10 cellular contexts compared by ENCODE assay signal in the genomic region with DNA sequence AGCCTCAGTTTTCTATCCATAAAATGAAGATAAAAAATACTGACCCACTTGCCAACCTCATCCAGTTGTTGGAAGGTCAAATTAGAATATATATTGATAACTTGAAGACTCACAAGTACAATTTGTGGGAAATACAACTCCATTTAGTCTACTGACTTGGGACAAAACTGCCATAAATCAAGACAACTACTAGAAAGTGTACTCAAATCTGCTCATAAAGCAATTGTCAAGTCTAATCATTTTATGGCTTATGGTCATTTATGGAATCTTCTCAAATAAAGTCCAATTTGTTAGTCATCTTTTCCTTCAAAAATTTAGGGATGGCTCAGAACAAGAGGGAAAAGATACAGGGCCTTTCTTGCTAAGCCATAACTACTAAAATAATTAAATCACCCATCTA. TPM values are rescaled to one million over a fixed set of nuclear protein-coding genes. Genes with fewer than 3 reads are reported as not detected.
DNase-seq lines count a peak whose midpoint lies in the region; ATAC-seq, FAIRE-seq and TF ChIP-seq lines count a peak whose summit lies in the region.
"Had no signal": no experiment of that assay in that cellular context is flagged by ENCODE, and none has a peak within 500 bp of the region (broad histone marks: within the 10 kb centered on the region; RNA-seq: fewer than 3 reads in every experiment).

No MANE protein-coding gene starts in this region.

- DNase-seq in A673 (ENCODE audit: low spot score) (no peak), HL-60 (ENCODE audit: low read depth in 1 of 2, low spot score in 1 of 2) (no peak), RKO (ENCODE audit: low spot score) (no peak), endothelial cell (ENCODE audit: low spot score) (no peak), D721Med (ENCODE audit: insufficient read length, low spot score) (no peak), DMS 273 (lab: John Stamatoyannopoulos, UW; ENCODE audit: unreplicated experiment) (no peak)
- DNase-seq in central memory CD8-positive, alpha-beta T cell (ENCODE audit: low spot score in 2 of 2): no peak
- no peak for DNase-seq in naive thymus-derived CD8-positive, alpha-beta T cell
- DNase-seq: EL, NCI-H1105 had no signal

- peaks cover 59% of the 10 kb centered on the region for H3K4me1 Mint-ChIP-seq in central memory CD8-positive, alpha-beta T cell
- peaks cover 29 to 59% (median 39%) of the 10 kb centered on the region in 4 donors for H3K4me1 Mint-ChIP-seq in naive thymus-derived CD8-positive, alpha-beta T cell
- peaks cover 51% of the 10 kb centered on the region for H3K4me1 Mint-ChIP-seq in endothelial cell (ENCODE audit: unreplicated experiment)

- H3K36me3 ChIP-seq in A673 (ENCODE audit: insufficient read depth, low read length, poor library complexity, severe bottlenecking): peaks cover 29% of the 10 kb centered on the region

- no peak for FAIRE-seq in D721Med (lab: Jason Lieb, UNC)

- CTCF ChIA-PET in A673 (lab: Charles Lee): no interaction called here

- peak overlapping the region; percentile 89 for H3K4me3 Mint-ChIP-seq in central memory CD8-positive, alpha-beta T cell
- peak overlapping the region; percentile 89 to 100 (median 98) for H3K4me3 Mint-ChIP-seq in naive thymus-derived CD8-positive, alpha-beta T cell
- no peak overlapping the region for H3K4me3 Mint-ChIP-seq in endothelial cell (ENCODE audit: unreplicated experiment)

- peaks cover 72% of the 10 kb centered on the region for H3K4me1 ChIP-seq in A673 (ENCODE audit: insufficient read depth, low read length, poor library complexity, severe bottlenecking)

- H3K27ac ChIP-seq in A673 (ENCODE audit: low read depth, low read length, poor library complexity, severe bottlenecking): no peak overlapping the region
- H3K27ac ChIP-seq in HL-60 (replicated peaks): peak overlapping the region; percentile 52; the same call in 1 of the 2 replicates

- H3K4me3 ChIP-seq in A673 (ENCODE audit: low read depth, low read length, poor library complexity, severe bottlenecking) (peak overlapping the region; percentile 6), HL-60 (replicated peaks; ENCODE audit: insufficient read depth, low read length) (no peak overlapping the region; the same call in 1 of the 2 replicates)

- TF ChIP-seq CTCF in A673 (conservative IDR thresholded peaks at IDR 0.05; ENCODE audit: low read depth, low read length) (no peak), HL-60 (IDR thresholded peaks at IDR 0.05; ENCODE audit: insufficient read depth, low read length) (no peak), endothelial cell (IDR thresholded peaks at IDR 0.05; ENCODE audit: unreplicated experiment) (no peak), D721Med (IDR thresholded peaks at IDR 0.05; ENCODE audit: insufficient read depth, missing control alignments) (no peak)

- H3K27ac Mint-ChIP-seq in central memory CD8-positive, alpha-beta T cell (ENCODE audit: low read depth): peak overlapping the region; percentile 99
- peak overlapping the region; percentile 89 to 100 (median 99) for H3K27ac Mint-ChIP-seq in naive thymus-derived CD8-positive, alpha-beta T cell
- H3K27ac Mint-ChIP-seq in endothelial cell (ENCODE audit: unreplicated experiment): no peak overlapping the region

- H3K36me3 Mint-ChIP-seq in central memory CD8-positive, alpha-beta T cell (ENCODE audit: insufficient read depth): peaks cover 80% of the 10 kb centered on the region
- peaks cover 55 to 80% (median 64%) of the 10 kb centered on the region in 3 donors for H3K36me3 Mint-ChIP-seq in naive thymus-derived CD8-positive, alpha-beta T cell
- peaks cover 25% of the 10 kb centered on the region for H3K36me3 Mint-ChIP-seq in endothelial cell (ENCODE audit: low read depth, unreplicated experiment)

- ATAC-seq in central memory CD8-positive, alpha-beta T cell (replicated peaks; ENCODE audit: extremely low read depth, poor library complexity, severe bottlenecking): no peak
- ATAC-seq in naive thymus-derived CD8-positive, alpha-beta T cell: no peak

- no TSS peak for BruUV-seq in A673 (replicated peaks; lab: Mats Ljungman, UMichigan)

- no peaks in the 10 kb centered on the region for H3K9me3 ChIP-seq in A673 (ENCODE audit: low read depth, low read length, poor library complexity, severe bottlenecking)

- H3K9me3 Mint-ChIP-seq in central memory CD8-positive, alpha-beta T cell: no peaks in the 10 kb centered on the region
- peaks cover 0 to 2% (median 0%) of the 10 kb centered on the region in 9 donors for H3K9me3 Mint-ChIP-seq in naive thymus-derived CD8-positive, alpha-beta T cell
- H3K9me3 Mint-ChIP-seq in endothelial cell (ENCODE audit: unreplicated experiment): no peaks in the 10 kb centered on the region

- POLR2A ChIA-PET in A673 (lab: Charles Lee; ENCODE audit: low non-redundant PET): no interaction called here
- POLR2A ChIA-PET in naive thymus-derived CD8-positive, alpha-beta T cell (lab: Charles Lee): interaction anchor here (1.0 to 7.8 kb wide), 7 partner anchors 41 to 262 kb away, joined by 3 to 83 read pairs (median 6); no protein-coding TSS in a partner anchor

- intact Hi-C loops in A673 (cut with micrococcal nuclease; ENCODE audit: unreplicated experiment): no loop called here

- H3K27me3 ChIP-seq in A673 (replicated peaks; ENCODE audit: insufficient read depth, low read depth, low read length, poor library complexity) (no peaks in the 10 kb centered on the region), HL-60 (ENCODE audit: insufficient read depth, poor library complexity, severe bottlenecking) (no peaks in the 10 kb centered on the region)

- H3K27me3 Mint-ChIP-seq in central memory CD8-positive, alpha-beta T cell: no peaks in the 10 kb centered on the region
- no peaks in the 10 kb centered on the region for H3K27me3 Mint-ChIP-seq in naive thymus-derived CD8-positive, alpha-beta T cell
- peaks cover 4% of the 10 kb centered on the region for H3K27me3 Mint-ChIP-seq in endothelial cell (ENCODE audit: unreplicated experiment)

RNA-seq across cellular contexts. Expression of a gene that starts 7.0 kb away (rescaled TPM):
- total RNA-seq in A673 (2021) (18.0 and 23.2 TPM in 2 replicates), endothelial cell (ENCODE audit: unreplicated experiment) (79.8 TPM)
- total RNA-seq in naive thymus-derived CD8-positive, alpha-beta T cell: 100 to 1,000 TPM; 537 to 544 TPM
- polyA plus RNA-seq in naive thymus-derived CD8-positive, alpha-beta T cell: 100 to 1,000 TPM; 705 to 889 (median 719) TPM
